Comparison of ENCODE assay signal across 21 cellular contexts in the genomic region with DNA sequence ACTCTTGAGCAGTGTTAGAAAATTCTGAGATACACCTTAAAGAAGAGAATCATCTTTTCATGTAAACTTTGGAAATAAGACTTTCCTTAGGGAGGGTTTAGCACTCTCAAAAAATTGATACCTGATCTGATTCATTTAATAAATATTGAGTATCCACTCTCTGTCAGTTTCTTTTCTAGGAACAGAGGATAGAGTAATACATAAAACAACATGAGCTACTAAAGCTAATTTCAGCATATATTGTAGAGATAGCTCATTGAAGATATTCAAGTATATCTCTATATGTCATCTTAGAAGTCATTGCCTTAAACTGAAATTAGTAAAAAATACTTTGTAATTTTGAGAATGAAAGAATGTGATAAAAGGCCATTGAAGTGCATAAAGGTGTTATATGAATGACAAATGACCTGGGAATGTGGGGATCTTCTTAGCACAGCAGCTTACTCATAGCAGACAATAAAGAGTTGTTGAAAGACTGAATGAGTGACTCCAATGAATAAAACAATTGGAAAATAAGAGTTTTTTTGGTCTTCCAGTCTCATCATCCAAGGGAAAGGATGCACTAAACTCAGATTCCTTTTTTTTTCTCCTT. TPM values are rescaled to one million over a fixed set of nuclear protein-coding genes. Genes with fewer than 3 reads are reported as not detected.
DNase-seq lines count a peak whose midpoint lies in the region; ATAC-seq and TF ChIP-seq lines count a peak whose summit lies in the region.
"Had no signal": no experiment of that assay in that cellular context is flagged by ENCODE, and none has a peak within 500 bp of the region (broad histone marks: within the 10 kb centered on the region; RNA-seq: fewer than 3 reads in every experiment).

No MANE protein-coding gene starts in this region.

- H3K27ac Mint-ChIP-seq in CD14-positive monocyte (no peak overlapping the region), H9 (peak overlapping the region in 2 of 3 experiments; percentile 36 to 44; a peak in 1 of 7 replicates)
- H3K27ac Mint-ChIP-seq: activated CD8-positive, alpha-beta memory T cell treated with anti-CD3 and anti-CD28 coated beads, Interleukin-2, amount 10 ng/mL, durations not matched to agents 7 days and 5 days; activated naive CD8-positive, alpha-beta T cell treated with anti-CD3 and anti-CD28 coated beads, Interleukin-2, amount 50 U/mL, for 24 hours; activated T-helper 2 cell treated with anti-CD3 and anti-CD28 coated beads, Interferon-gamma antibody, Interleukin-2, Interleukin-4, amounts not matched to agents 10 μg/mL and 5 μg/mL and 100 μg/mL, durations not matched to agents 14 hours and 24 hours and 36 hours had no signal

- no peaks in the 10 kb centered on the region for H4K20me1 ChIP-seq in H9 (ENCODE audit: control insufficient read depth, insufficient read depth, insufficient read length)

- H3K4ac ChIP-seq in H9 (ENCODE audit: low read depth, low read length): no peak overlapping the region

- no peak overlapping the region for H2BK5ac ChIP-seq in H9 (ENCODE audit: insufficient read length, low read length)

- H3K4me1 ChIP-seq in H9 (ENCODE audit: insufficient read depth, low read length): peaks cover 3% of the 10 kb centered on the region; the same call in 1 of the 2 replicates
- peaks cover 9% of the 10 kb centered on the region for H3K4me1 ChIP-seq in RWPE2 (ENCODE audit: insufficient read depth, poor library complexity, severe bottlenecking)
- H3K4me1 ChIP-seq in iPS-18a (ENCODE audit: control insufficient read depth, low read depth, low read length): peaks cover 17% of the 10 kb centered on the region
- H3K4me1 ChIP-seq: lower lobe of right lung, sigmoid colon, tibial nerve had no signal

- H3K9me3 Mint-ChIP-seq in CD14-positive monocyte (peaks cover 0 to 4% (median 0%) of the 10 kb centered on the region in 7 donors), H9 (peaks cover 2% of the 10 kb centered on the region in 2 experiments; a peak in 2 of 5 replicates)
- H3K9me3 Mint-ChIP-seq: activated naive CD8-positive, alpha-beta T cell treated with anti-CD3 and anti-CD28 coated beads, Interleukin-2, amount 50 U/mL, for 24 hours; activated T-helper 2 cell treated with anti-CD3 and anti-CD28 coated beads, Interferon-gamma antibody, Interleukin-2, Interleukin-4, amounts not matched to agents 10 μg/mL and 5 μg/mL and 100 μg/mL, durations not matched to agents 14 hours and 24 hours and 36 hours had no signal

- no peak overlapping the region for H4K91ac ChIP-seq in H9 (ENCODE audit: insufficient read length, low read depth, low read length)

- H3K18ac ChIP-seq in H9 (ENCODE audit: insufficient read length, low read depth, low read length): no peak overlapping the region

- no peak overlapping the region for H2AFZ ChIP-seq in H9 (ENCODE audit: low read length)
- H2AFZ ChIP-seq: GM23248 had no signal

- H3K4me3 ChIP-seq in RWPE2 (ENCODE audit: severe bottlenecking) (no peak overlapping the region), iPS-18a (ENCODE audit: low read length) (peak overlapping the region; percentile 10)
- H3K4me3 ChIP-seq: GM23248, lower lobe of right lung, ovary, sigmoid colon, tibial nerve had no signal

- intact Hi-C loops in CD14-positive monocyte (cut with micrococcal nuclease): no loop called here

- H4K5ac ChIP-seq in H9 (ENCODE audit: insufficient read length, low read depth, low read length): no peak overlapping the region

- H3K27ac ChIP-seq in H9 (ENCODE audit: insufficient read length, low read depth, low read length) (no peak overlapping the region), RWPE2 (ENCODE audit: poor library complexity, severe bottlenecking) (no peak overlapping the region), iPS-18a (ENCODE audit: low read length) (peak overlapping the region; percentile 24)
- H3K27ac ChIP-seq: GM23248, lower lobe of right lung, ovary, sigmoid colon, tibial nerve had no signal

- peak; percentile 42 for TF ChIP-seq CTCF in CD14-positive monocyte (IDR thresholded peaks at IDR 0.05)
- TF ChIP-seq CTCF in H9 (conservative IDR thresholded peaks at IDR 0.05): peak; percentile 41; the same call in 1 of the 3 replicates
- TF ChIP-seq CTCF in RWPE2 (IDR thresholded peaks at IDR 0.05; ENCODE audit: poor library complexity, severe bottlenecking): peak; percentile 77

- no peaks in the 10 kb centered on the region for H3K36me3 ChIP-seq in RWPE2 (ENCODE audit: low read depth)
- no peaks in the 10 kb centered on the region for H3K36me3 ChIP-seq in iPS-18a (ENCODE audit: control insufficient read depth, low read depth, low read length)
- H3K36me3 ChIP-seq: lower lobe of right lung, ovary, sigmoid colon, tibial nerve had no signal

- no peak overlapping the region for H3T11ph ChIP-seq in H9 (ENCODE audit: low read length)

- DNase-seq in CD14-positive monocyte (ENCODE audit: low spot score): no peak
- no peak for DNase-seq in H9
- no peak for DNase-seq in RWPE2 (ENCODE audit: low spot score)
- no peak for DNase-seq in medulla oblongata (ENCODE audit: extremely low spot score)
- DNase-seq in stimulated activated CD4-positive, alpha-beta T cell treated with anti-CD3 and anti-CD28 coated beads, Interleukin-4, amount 100 ng/mL, for 4 hours: no peak
- DNase-seq in NCI-H187 (lab: John Stamatoyannopoulos, UW): no peak
- DNase-seq: activated CD4-positive, CD25-positive, alpha-beta regulatory T cell treated with anti-CD3 and anti-CD28 coated beads, Interleukin-2, amount 50 U/mL, for 72 hours; activated CD8-positive, alpha-beta memory T cell treated with anti-CD3 and anti-CD28 coated beads, Interleukin-2, amount 10 ng/mL, durations not matched to agents 7 days and 5 days; lower lobe of right lung; ovary; sigmoid colon; T-helper 9 cell had no signal

- H3K4me3 Mint-ChIP-seq in CD14-positive monocyte (no peak overlapping the region), H9 (no peak overlapping the region)
- H3K4me3 Mint-ChIP-seq: activated CD8-positive, alpha-beta memory T cell treated with anti-CD3 and anti-CD28 coated beads, Interleukin-2, amount 10 ng/mL, durations not matched to agents 7 days and 5 days; activated naive CD8-positive, alpha-beta T cell treated with anti-CD3 and anti-CD28 coated beads, Interleukin-2, amount 50 U/mL, for 24 hours had no signal

- H3K27me3 ChIP-seq in H9 (ENCODE audit: insufficient read depth, low read length) (no peaks in the 10 kb centered on the region), RWPE2 (ENCODE audit: insufficient read depth, poor library complexity, severe bottlenecking) (no peaks in the 10 kb centered on the region), iPS-18a (ENCODE audit: control insufficient read depth, insufficient read depth, low read length) (no peaks in the 10 kb centered on the region)
- H3K27me3 ChIP-seq: ovary, sigmoid colon, tibial nerve had no signal

- H2BK120ac ChIP-seq in H9 (ENCODE audit: low read depth, low read length, poor library complexity, severe bottlenecking): no peak overlapping the region

- no peak overlapping the region for H3K14ac ChIP-seq in H9 (ENCODE audit: insufficient read depth, low read length)

- H3K56ac ChIP-seq in H9 (ENCODE audit: insufficient read length, low read depth, low read length): no peak overlapping the region

- no peak for ATAC-seq in RWPE2 (ENCODE audit: low read depth)
- no peak for ATAC-seq in HG03196 (IDR thresholded peaks at IDR 0.05; ENCODE audit: unreplicated experiment)
- ATAC-seq: activated naive CD8-positive, alpha-beta T cell treated with anti-CD3 and anti-CD28 coated beads, Interleukin-2, amount 50 U/mL, for 24 hours; stimulated activated naive CD8-positive, alpha-beta T cell treated with anti-CD3 and anti-CD28 coated beads, Interleukin-15, Interleukin-2, amounts not matched to agents 100 U/mL and 50 U/mL, for 24 hours had no signal

- H2AK5ac ChIP-seq in H9 (ENCODE audit: insufficient read length, low read length): no peak overlapping the region

- no peaks in the 10 kb centered on the region for H3K4me1 Mint-ChIP-seq in CD14-positive monocyte
- peaks cover 26 to 30% of the 10 kb centered on the region in 2 experiments for H3K4me1 Mint-ChIP-seq in H9
- H3K4me1 Mint-ChIP-seq: activated CD8-positive, alpha-beta memory T cell treated with anti-CD3 and anti-CD28 coated beads, Interleukin-2, amount 10 ng/mL, durations not matched to agents 7 days and 5 days; activated naive CD8-positive, alpha-beta T cell treated with anti-CD3 and anti-CD28 coated beads, Interleukin-2, amount 50 U/mL, for 24 hours had no signal

- H3K79me1 ChIP-seq in H9 (ENCODE audit: insufficient read depth, low read depth, low read length, poor library complexity, severe bottlenecking): no peaks in the 10 kb centered on the region

- no peaks in the 10 kb centered on the region for H3K23me2 ChIP-seq in H9 (ENCODE audit: insufficient read length, low read depth, low read length, poor library complexity, severe bottlenecking)

- H3K23ac ChIP-seq in H9 (ENCODE audit: insufficient read length, low read depth, low read length): no peak overlapping the region

- H3K9me3 ChIP-seq in H9 (ENCODE audit: control insufficient read depth, low read depth, low read length): no peaks in the 10 kb centered on the region
- H3K9me3 ChIP-seq in RWPE2 (ENCODE audit: severe bottlenecking): no peaks in the 10 kb centered on the region
- H3K9me3 ChIP-seq in iPS-18a (ENCODE audit: control insufficient read depth, low read depth, low read length): no peaks in the 10 kb centered on the region
- H3K9me3 ChIP-seq: lower lobe of right lung, ovary, sigmoid colon, tibial nerve had no signal

- H2BK15ac ChIP-seq in H9 (ENCODE audit: low read depth, low read length): no peak overlapping the region

- no peak overlapping the region for H3K9ac ChIP-seq in H9 (ENCODE audit: extremely low read depth, insufficient read length, low read length)
- H3K9ac ChIP-seq in iPS-18a (ENCODE audit: low read length): no peak overlapping the region
- H3K9ac ChIP-seq: GM23248 had no signal

- no peak overlapping the region for H4K8ac ChIP-seq in H9 (replicated peaks; ENCODE audit: insufficient read length, low read depth, low read length)

- H3K36me3 Mint-ChIP-seq in CD14-positive monocyte: no peaks in the 10 kb centered on the region
- no peaks in the 10 kb centered on the region; a peak in 2 of 7 replicates for H3K36me3 Mint-ChIP-seq in H9 (ENCODE audit: insufficient read depth in 1 of 3, low read depth in 3 of 3)
- H3K36me3 Mint-ChIP-seq: activated CD8-positive, alpha-beta memory T cell treated with anti-CD3 and anti-CD28 coated beads, Interleukin-2, amount 10 ng/mL, durations not matched to agents 7 days and 5 days had no signal

- no peak overlapping the region for H2BK12ac ChIP-seq in H9 (ENCODE audit: insufficient read length, low read depth, low read length)

- no peaks in the 10 kb centered on the region for H3K79me2 ChIP-seq in H9 (ENCODE audit: insufficient read depth, low read length)

- H3K4me2 ChIP-seq in H9 (ENCODE audit: insufficient read depth, insufficient read length, low read length): no peak overlapping the region

- peaks cover 0 to 2% (median 2%) of the 10 kb centered on the region in 3 donors for H3K27me3 Mint-ChIP-seq in CD14-positive monocyte (ENCODE audit: low read depth in 3 of 3)
- no peaks in the 10 kb centered on the region for H3K27me3 Mint-ChIP-seq in H9 (ENCODE audit: low read depth)
- H3K27me3 Mint-ChIP-seq: activated naive CD8-positive, alpha-beta T cell treated with anti-CD3 and anti-CD28 coated beads, Interleukin-2, amount 50 U/mL, for 24 hours had no signal

- H2BK20ac ChIP-seq in H9 (ENCODE audit: low read depth, low read length, poor library complexity, severe bottlenecking): no peak overlapping the region

RNA-seq across cellular contexts. Expression of gene RHAG, which starts 29.2 kb away (rescaled TPM):
- not detected for polyA plus RNA-seq in CD14-positive monocyte
- total RNA-seq in H9 (2021): not detected in 2 replicates
- total RNA-seq: activated CD8-positive, alpha-beta memory T cell treated with anti-CD3 and anti-CD28 coated beads, Interleukin-2, amount 10 ng/mL, durations not matched to agents 7 days and 5 days; activated T-helper 2 cell treated with anti-CD3 and anti-CD28 coated beads, Interferon-gamma antibody, Interleukin-2, Interleukin-4, amounts not matched to agents 10 μg/mL and 5 μg/mL and 100 μg/mL, durations not matched to agents 14 hours and 24 hours and 36 hours; dermis blood vessel endothelial cell; epithelial cell of proximal tubule; GM23248; lower lobe of right lung had no signal
- polyA plus RNA-seq: GM23248, ovary, sigmoid colon had no signal

RNA-seq across cellular contexts. Expression of gene C6orf141, which starts 57.0 kb away (rescaled TPM):
- polyA plus RNA-seq in CD14-positive monocyte: not detected
- total RNA-seq in H9 (2021): 35.9 and 40.1 TPM in 2 replicates
- total RNA-seq: activated CD8-positive, alpha-beta memory T cell treated with anti-CD3 and anti-CD28 coated beads, Interleukin-2, amount 10 ng/mL, durations not matched to agents 7 days and 5 days; activated T-helper 2 cell treated with anti-CD3 and anti-CD28 coated beads, Interferon-gamma antibody, Interleukin-2, Interleukin-4, amounts not matched to agents 10 μg/mL and 5 μg/mL and 100 μg/mL, durations not matched to agents 14 hours and 24 hours and 36 hours; GM23248 had no signal
- polyA plus RNA-seq: GM23248 had no signal

Comparison
In these comparisons a context has a peak if more than half of its experiments do, and no peak if none do; other contexts are left out.
1. H3K27ac Mint-ChIP-seq: peak in H9 (2 of 3); none in CD14-positive monocyte (0 of 7).
2. Peak in every context shown above with its lines, with median percentiles within 50 percentile points of each other: CTCF ChIP-seq.